Comparison of ENCODE assay signal across 8 cellular contexts in genomic region chr22:38260760-38261477, GRCh38. TPM values are rescaled to one million over a fixed set of nuclear protein-coding genes. Genes with fewer than 3 reads are reported as not detected.
DNase-seq lines count a peak whose midpoint lies in the region; ATAC-seq and TF ChIP-seq lines count a peak whose summit lies in the region.

No MANE protein-coding gene starts in this region.

- peaks cover 7% of the 10 kb centered on the region for H3K27me3 Mint-ChIP-seq in dendritic cell treated with granulocyte-macrophage colony-stimulating factor and Interleukin-4, amounts not matched to agents 40 ng/mL and 50 ng/mL, for 4 days
- H3K27me3 Mint-ChIP-seq in neural crest cell (ENCODE audit: low read depth): no peaks in the 10 kb centered on the region

- peaks cover 13% of the 10 kb centered on the region for H3K36me3 Mint-ChIP-seq in dendritic cell treated with granulocyte-macrophage colony-stimulating factor and Interleukin-4, amounts not matched to agents 40 ng/mL and 50 ng/mL, for 4 days (ENCODE audit: low read depth)
- peaks cover 4% of the 10 kb centered on the region for H3K36me3 Mint-ChIP-seq in neural crest cell (ENCODE audit: low read depth)

- TF ChIP-seq CTCF in neural crest cell (conservative IDR thresholded peaks at IDR 0.05): no peak

- peaks cover 53% of the 10 kb centered on the region for H3K4me1 Mint-ChIP-seq in dendritic cell treated with granulocyte-macrophage colony-stimulating factor and Interleukin-4, amounts not matched to agents 40 ng/mL and 50 ng/mL, for 4 days (ENCODE audit: low read depth)
- peaks cover 41% of the 10 kb centered on the region for H3K4me1 Mint-ChIP-seq in neural crest cell

- no peak overlapping the region for H3K4me3 Mint-ChIP-seq in dendritic cell treated with granulocyte-macrophage colony-stimulating factor and Interleukin-4, amounts not matched to agents 40 ng/mL and 50 ng/mL, for 4 days
- peak overlapping the region; percentile 21 for H3K4me3 Mint-ChIP-seq in neural crest cell

- H3K27ac Mint-ChIP-seq in dendritic cell treated with granulocyte-macrophage colony-stimulating factor and Interleukin-4, amounts not matched to agents 40 ng/mL and 50 ng/mL, for 4 days: peak overlapping the region; percentile 10
- peak overlapping the region; percentile 55 for H3K27ac Mint-ChIP-seq in neural crest cell (ENCODE audit: unreplicated experiment)

- ATAC-seq in HG02571 (IDR thresholded peaks at IDR 0.05; ENCODE audit: unreplicated experiment): peak; percentile 3

- intact Hi-C loops in dendritic cell treated with granulocyte-macrophage colony-stimulating factor and Interleukin-4, amounts not matched to agents 40 ng/mL and 50 ng/mL, for 4 days (cut with micrococcal nuclease): no loop called here

- no peaks in the 10 kb centered on the region for H3K9me3 Mint-ChIP-seq in dendritic cell treated with granulocyte-macrophage colony-stimulating factor and Interleukin-4, amounts not matched to agents 40 ng/mL and 50 ng/mL, for 4 days
- no peaks in the 10 kb centered on the region for H3K9me3 Mint-ChIP-seq in neural crest cell

- DNase-seq in Ammon's horn (ENCODE audit: low spot score) (peak; percentile 41), neural crest cell (ENCODE audit: low read depth, low spot score) (no peak), iPS-NIHi11 (ENCODE audit: low spot score) (no peak), T-helper 9 cell (no peak), cerebellar nuclear complex (lab: John Stamatoyannopoulos, UW) (no peak), SW480 (ENCODE audit: low spot score) (no peak)

RNA-seq across cellular contexts. Expression of gene TMEM184B, which starts 11.9 kb away (rescaled TPM):
- 58.3 and 60.3 TPM in 2 replicates for total RNA-seq in neural crest cell

RNA-seq across cellular contexts. Expression of gene CSNK1E, which starts 56.3 kb away (rescaled TPM):
- total RNA-seq in neural crest cell: 243 and 250 TPM in 2 replicates

RNA-seq across cellular contexts. Expression of gene MAFF, which starts 59.1 kb away (rescaled TPM):
- 3.9 and 5.4 TPM in 2 replicates for total RNA-seq in neural crest cell
